Comparison of ENCODE assay signal across 16 cellular contexts in genomic region chr1:177092001-177092400, GRCh38.
DNase-seq lines count a peak whose midpoint lies in the region; ATAC-seq lines count a peak whose summit lies in the region.
"Had no signal": no experiment of that assay in that cellular context is flagged by ENCODE, and none has a peak within 500 bp of the region (broad histone marks: within the 10 kb centered on the region; RNA-seq: fewer than 3 reads in every experiment).

No MANE protein-coding gene starts in this region.

- ATAC-seq in HG03354 (IDR thresholded peaks at IDR 0.05; ENCODE audit: poor library complexity, severe bottlenecking, unreplicated experiment), result no peak
- ATAC-seq: CD8-positive, alpha-beta T cell; GM23338; HCT116 had no signal

- DNase-seq in EH (ENCODE audit: low read depth) (peak; percentile 57), M059J (ENCODE audit: low read depth) (peak; percentile 20), glomerular visceral epithelial cell (ENCODE audit: extremely low spot score) (peak; percentile 14), A172 (ENCODE audit: low spot score) (no peak), DMS79 (lab: John Stamatoyannopoulos, UW) (no peak)
- no peak for DNase-seq in stimulated activated CD4-positive, alpha-beta T cell treated with anti-CD3 and anti-CD28 coated beads, Interleukin-4, amount 100 ng/mL, for 1 hour
- DNase-seq: 8988T; CD4-positive, CD25-positive, alpha-beta regulatory T cell; CD8-positive, alpha-beta T cell; DMS 273 treated with DMSO at 0.1 percent for 48 hours; DND-41; GF-D8; H9 had no signal

Comparison
In these comparisons a context has a peak if more than half of its experiments do, and no peak if none do; other contexts are left out.
1. DNase-seq: peak in EH (single experiment), M059J (single experiment) and glomerular visceral epithelial cell (single experiment); none in A172 (single experiment), DMS79 (single experiment) and stimulated activated CD4-positive, alpha-beta T cell treated with anti-CD3 and anti-CD28 coated beads, Interleukin-4, amount 100 ng/mL, for 1 hour (single experiment).